ENCODE assay signal across 16 cellular contexts in genomic region chr3:40828741-40829415, GRCh38.
"Had no signal": no experiment of that assay in that cellular context is flagged by ENCODE, and none has a peak within 500 bp of the region (broad histone marks: within the 10 kb centered on the region; RNA-seq: fewer than 3 reads in every experiment).

No MANE protein-coding gene starts in this region.

- DNase-seq: activated CD8-positive, alpha-beta memory T cell treated with anti-CD3 and anti-CD28 coated beads for 24 hours; activated CD8-positive, alpha-beta memory T cell treated with anti-CD3 and anti-CD28 coated beads, Interleukin-2, amount 50 U/mL, for 48 hours; activated effector memory CD4-positive, alpha-beta T cell treated with anti-CD3 and anti-CD28 coated beads, Interleukin-2, amount 50 U/mL, for 16 hours; activated naive CD4-positive, alpha-beta T cell treated with anti-CD3 and anti-CD28 coated beads, Interleukin-2, amount 50 U/mL, for 16 hours; activated T-cell treated with anti-CD3 and anti-CD28 coated beads, Interleukin-2, amount 50 U/mL, for 48 hours; effector memory CD4-positive, alpha-beta T cell; foreskin melanocyte; natural killer cell; stimulated activated CD4-positive, alpha-beta T cell treated with anti-CD3 and anti-CD28 coated beads, Interleukin-4, amount 100 ng/mL, for 24 hours; T-helper 17 cell had no signal

- H3K4me1 ChIP-seq: ascending aorta had no signal

- H3K4me3 ChIP-seq: ascending aorta, pancreas had no signal

- H3K27me3 ChIP-seq: ascending aorta, pancreas had no signal

- H3K27ac Mint-ChIP-seq: dendritic cell treated with granulocyte-macrophage colony-stimulating factor and Interleukin-4, amounts not matched to agents 40 ng/mL and 50 ng/mL, for 4 days; natural killer cell; stimulated activated memory B cell treated with anti-CD40 and anti-IgM and Interleukin-4, amounts not matched to agents 10 μg/mL and 1 μg/mL and 100 μg/mL, for 72 hours; T-helper 17 cell had no signal

- H3K9me3 Mint-ChIP-seq: dendritic cell treated with granulocyte-macrophage colony-stimulating factor and Interleukin-4, amounts not matched to agents 40 ng/mL and 50 ng/mL, for 4 days; natural killer cell; stimulated activated memory B cell treated with anti-CD40 and anti-IgM and Interleukin-4, amounts not matched to agents 10 μg/mL and 1 μg/mL and 100 μg/mL, for 72 hours had no signal

- H3K27ac ChIP-seq: ascending aorta, pancreas had no signal

- H3K27me3 Mint-ChIP-seq: dendritic cell treated with granulocyte-macrophage colony-stimulating factor and Interleukin-4, amounts not matched to agents 40 ng/mL and 50 ng/mL, for 4 days had no signal

- H3K36me3 Mint-ChIP-seq: natural killer cell; stimulated activated memory B cell treated with anti-CD40 and anti-IgM and Interleukin-4, amounts not matched to agents 10 μg/mL and 1 μg/mL and 100 μg/mL, for 72 hours had no signal

- H3K9me3 ChIP-seq: ascending aorta, pancreas had no signal

- H3K4me1 Mint-ChIP-seq: natural killer cell; stimulated activated memory B cell treated with anti-CD40 and anti-IgM and Interleukin-4, amounts not matched to agents 10 μg/mL and 1 μg/mL and 100 μg/mL, for 72 hours; T-helper 17 cell had no signal

- ATAC-seq: activated CD4-positive, CD25-positive, alpha-beta regulatory T cell treated with anti-CD3 and anti-CD28 coated beads, Interleukin-2, amount 50 U/mL, for 24 hours; stimulated activated memory B cell treated with anti-CD40 and anti-IgM and Interleukin-4, amounts not matched to agents 10 μg/mL and 1 μg/mL and 100 μg/mL, for 72 hours; T-helper 17 cell had no signal

- H3K36me3 ChIP-seq: ascending aorta, pancreas had no signal

- H3K4me3 Mint-ChIP-seq: dendritic cell treated with granulocyte-macrophage colony-stimulating factor and Interleukin-4, amounts not matched to agents 40 ng/mL and 50 ng/mL, for 4 days; natural killer cell; stimulated activated memory B cell treated with anti-CD40 and anti-IgM and Interleukin-4, amounts not matched to agents 10 μg/mL and 1 μg/mL and 100 μg/mL, for 72 hours; T-helper 17 cell had no signal

- FAIRE-seq: endothelial cell of umbilical vein, pancreas had no signal
